17 cellular contexts compared by ENCODE assay signal in the genomic region with DNA sequence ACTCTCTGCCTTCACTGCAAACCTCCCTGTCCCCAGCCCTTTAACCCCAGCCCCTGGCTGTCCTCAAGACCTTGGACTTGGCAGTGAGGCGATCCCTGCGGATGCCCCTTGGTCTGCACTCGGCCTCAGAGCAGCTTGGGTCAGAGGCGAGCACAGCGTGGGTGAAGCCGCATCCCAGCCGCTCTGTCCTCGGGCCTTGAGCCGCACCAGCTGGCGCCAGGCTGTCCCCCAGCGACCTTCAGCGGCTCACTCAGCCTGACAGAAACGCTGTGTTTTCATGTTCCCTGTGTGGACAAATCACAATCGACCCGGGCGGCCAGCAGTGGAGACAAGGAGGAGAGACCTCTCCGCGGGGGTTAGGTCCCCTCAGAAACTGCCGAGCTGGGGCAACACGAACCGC. TPM values are rescaled to one million over a fixed set of nuclear protein-coding genes. Genes with fewer than 3 reads are reported as not detected.
DNase-seq lines count a peak whose midpoint lies in the region; ATAC-seq and TF ChIP-seq lines count a peak whose summit lies in the region.
"Had no signal": no experiment of that assay in that cellular context is flagged by ENCODE, and none has a peak within 500 bp of the region (broad histone marks: within the 10 kb centered on the region; RNA-seq: fewer than 3 reads in every experiment).

No MANE protein-coding gene starts in this region.

- H3K27ac ChIP-seq in Peyer's patch, result peak overlapping the region in 3 of 4 donors; percentile 31 to 43 (median 32)
- H3K27ac ChIP-seq in esophagus squamous epithelium, result peak overlapping the region in 3 of 4 donors; percentile 61 to 74 (median 69)
- peak overlapping the region; percentile 86 for H3K27ac ChIP-seq in substantia nigra (ENCODE audit: low read depth, low read length, poor library complexity, severe bottlenecking)

- no peak for TF ChIP-seq POLR2A in Peyer's patch (IDR thresholded peaks at IDR 0.05)
- TF ChIP-seq POLR2A in esophagus squamous epithelium (IDR thresholded peaks at IDR 0.05), result no peak

- H3K4me3 ChIP-seq in Peyer's patch, result no peak overlapping the region
- no peak overlapping the region for H3K4me3 ChIP-seq in esophagus squamous epithelium
- no peak overlapping the region for H3K4me3 ChIP-seq in mucosa of descending colon
- H3K4me3 ChIP-seq: lung had no signal

- intact Hi-C loops in esophagus squamous epithelium (cut with DNase I), result loop anchor here (5.0 kb wide), 1 partner anchor 97 kb away; no protein-coding TSS in a partner anchor
- intact Hi-C loops in mucosa of descending colon (cut with DNase I, micrococcal nuclease), result loop anchor here in 1 of 2 donors (5.0 kb wide), 1 partner anchor 222 kb away; no protein-coding TSS in a partner anchor

- TF ChIP-seq CTCF in Peyer's patch (IDR thresholded peaks at IDR 0.05) (no peak), esophagus squamous epithelium (IDR thresholded peaks at IDR 0.05) (no peak), mucosa of descending colon (IDR thresholded peaks at IDR 0.05) (no peak)

- H3K4me1 ChIP-seq in Peyer's patch, result peaks cover 0 to 3% (median 0%) of the 10 kb centered on the region in 4 donors
- H3K4me1 ChIP-seq in esophagus squamous epithelium, result peaks cover 0 to 24% (median 14%) of the 10 kb centered on the region in 3 donors
- no peaks in the 10 kb centered on the region for H3K4me1 ChIP-seq in mucosa of descending colon (ENCODE audit: low read depth)

- H3K9me3 ChIP-seq in Peyer's patch, result no peaks in the 10 kb centered on the region
- H3K9me3 ChIP-seq in esophagus squamous epithelium, result peaks cover 0 to 5% (median 0%) of the 10 kb centered on the region in 3 donors
- H3K9me3 ChIP-seq in mucosa of descending colon, result no peaks in the 10 kb centered on the region

- ATAC-seq in mucosa of descending colon (peak; percentile 33), GM19397 (IDR thresholded peaks at IDR 0.05; ENCODE audit: unreplicated experiment) (no peak), HG03432 (IDR thresholded peaks at IDR 0.05; ENCODE audit: unreplicated experiment) (no peak)

- WGBS in esophagus squamous epithelium, 2 donors, result 60% methylated on average over 12 of the region's 21 CpGs; no CpG with 5 or more reads in 1 of the 2 donors

- H3K36me3 ChIP-seq in Peyer's patch (no peaks in the 10 kb centered on the region), esophagus squamous epithelium (no peaks in the 10 kb centered on the region), mucosa of descending colon (ENCODE audit: low read depth) (no peaks in the 10 kb centered on the region)

- DNase-seq in Peyer's patch (no peak), esophagus squamous epithelium (lab: John Stamatoyannopoulos, UW) (no peak), mucosa of descending colon (peak in 1 of 3 donors; percentile 44), substantia nigra (lab: John Stamatoyannopoulos, UW) (peak in 27 of 49 donors; percentile 6 to 65 (median 40))
- no peak for DNase-seq in activated CD8-positive, alpha-beta memory T cell treated with anti-CD3 and anti-CD28 coated beads, Interleukin-2, amount 50 U/mL, for 4 hours
- DNase-seq: activated effector memory CD4-positive, alpha-beta T cell treated with anti-CD3 and anti-CD28 coated beads, Interleukin-2, amount 50 U/mL, for 16 hours; COR-L47; KG1; NCI-H1930; NCI-H446; small intestine; stimulated activated CD4-positive, alpha-beta T cell treated with anti-CD3 and anti-CD28 coated beads, Interleukin-4, amount 100 ng/mL, for 24 hours; T-helper 1 cell had no signal

- H3K27me3 ChIP-seq in Peyer's patch, result no peaks in the 10 kb centered on the region
- no peaks in the 10 kb centered on the region for H3K27me3 ChIP-seq in esophagus squamous epithelium

RNA-seq across cellular contexts. Expression of gene GNG7, which starts 52.0 kb away (rescaled TPM):
- total RNA-seq in Peyer's patch, result 10 to 100 TPM in 1 of 4 donors, 1 to 10 TPM in 3; 1.2 to 14.9 (median 2.0) TPM
- 1 to 10 TPM in 3 of 4 donors, under 1 TPM in 1; 0.57 to 3.8 (median 1.6) TPM for total RNA-seq in esophagus squamous epithelium
- total RNA-seq in mucosa of descending colon, result 1 to 10 TPM; 2.5 to 6.9 (median 2.9) TPM
- total RNA-seq: myocyte had no signal

Comparison
In these comparisons a context has a peak if more than half of its experiments do, and no peak if none do; other contexts are left out.
1. DNase-seq: peak in substantia nigra (27 of 49); none in Peyer's patch (0 of 3), esophagus squamous epithelium (single experiment) and activated CD8-positive, alpha-beta memory T cell treated with anti-CD3 and anti-CD28 coated beads, Interleukin-2, amount 50 U/mL, for 4 hours (single experiment).
2. H3K27ac ChIP-seq: peak in every context shown above with its lines; median percentile 86 in substantia nigra; 69 in esophagus squamous epithelium; 32 in Peyer's patch.